In genomic region chr22:26483439-26484359, GRCh38 we compare ENCODE assay signal across 8 cellular contexts. TPM values are rescaled to one million over a fixed set of nuclear protein-coding genes. Genes with fewer than 3 reads are reported as not detected.
DNase-seq lines count a peak whose midpoint lies in the region; ATAC-seq, FAIRE-seq and TF ChIP-seq lines count a peak whose summit lies in the region.

Gene HPS4, minus strand, starts transcription at chr22:26483783. Its CDS starts 2,021 bp downstream, at chr22:26481762.
Gene SRRD, plus strand, starts transcription at chr22:26483877. Its CDS starts 14 bp downstream, at chr22:26483891.

- H3K36me3 ChIP-seq in ACC112 (ENCODE audit: insufficient read depth, low read length) = peaks cover 9% of the 10 kb centered on the region; the same call in 1 of the 2 replicates

- no peaks in the 10 kb centered on the region for H3K27me3 ChIP-seq in ACC112 (ENCODE audit: insufficient read depth, low read length)

- peak; percentile 37 for ATAC-seq in GM18870 (IDR thresholded peaks at IDR 0.05; ENCODE audit: unreplicated experiment)
- ATAC-seq in HG03135 (IDR thresholded peaks at IDR 0.05; ENCODE audit: unreplicated experiment) = peak; percentile 58
- ATAC-seq in activated B cell treated with CpG ODN at 0.5 μM for 24 hours (ENCODE audit: low read depth) = peak; percentile 80

- H3K36me3 Mint-ChIP-seq in activated B cell treated with CpG ODN at 0.5 μM for 24 hours (ENCODE audit: low read depth) = peaks cover 34% of the 10 kb centered on the region

- no peaks in the 10 kb centered on the region for H3K27me3 Mint-ChIP-seq in activated B cell treated with CpG ODN at 0.5 μM for 24 hours

- H3K4me3 ChIP-seq in ACC112 (ENCODE audit: low read depth, low read length) = peak within 1 kb of the TSS; percentile 85

- CTCF ChIA-PET in activated B cell treated with CpG ODN at 0.5 μM for 24 hours (lab: Charles Lee) = interaction anchor here (0.9 to 2.3 kb wide), 4 partner anchors 19 to 184 kb away, joined by 3 to 9 read pairs (median 4); no protein-coding TSS in a partner anchor

- peak; percentile 33 for FAIRE-seq in islet of Langerhans (lab: Jason Lieb, UNC)

- peak within 1 kb of the TSS; percentile 44 for H3K27ac ChIP-seq in ACC112 (ENCODE audit: low read depth, low read length)
- H3K27ac ChIP-seq in caudate nucleus (ENCODE audit: low read depth, low read length) = peak within 1 kb of the TSS; percentile 96

- H3K9me3 Mint-ChIP-seq in activated B cell treated with CpG ODN at 0.5 μM for 24 hours = no peaks in the 10 kb centered on the region

- peaks cover 8% of the 10 kb centered on the region for H3K4me1 ChIP-seq in ACC112 (ENCODE audit: control insufficient read depth, insufficient read depth, low read length, unreplicated experiment)

- H2AFZ ChIP-seq in ACC112 (ENCODE audit: low read length, unreplicated experiment) = peak within 1 kb of the TSS; percentile 61

- H3K79me2 ChIP-seq in ACC112 (ENCODE audit: control insufficient read depth, insufficient read depth, low read length, unreplicated experiment) = peaks cover 25% of the 10 kb centered on the region

- TF ChIP-seq CTCF in activated B cell treated with CpG ODN at 0.5 μM for 24 hours (IDR thresholded peaks at IDR 0.05) = no peak

- H3K4me3 Mint-ChIP-seq in activated B cell treated with CpG ODN at 0.5 μM for 24 hours = peak within 1 kb of the TSS; percentile 91

- DNase-seq in NCI-H2227 treated with DMSO at 0.1 percent for 48 hours (lab: John Stamatoyannopoulos, UW) (peak; percentile 79), activated B cell treated with CpG ODN at 0.5 μM for 24 hours (peak; percentile 98), caudate nucleus (lab: John Stamatoyannopoulos, UW) (peak in 59 of 61 donors; percentile 35 to 91 (median 78))
- DNase-seq in stimulated activated CD4-positive, alpha-beta T cell treated with anti-CD3 and anti-CD28 coated beads, Interleukin-12 subunit alpha, Interleukin-12 subunit beta, amount 100 ng/mL, for 4 hours = peak; percentile 91

- peak within 1 kb of the TSS; percentile 94 for H3K27ac Mint-ChIP-seq in activated B cell treated with CpG ODN at 0.5 μM for 24 hours

- intact Hi-C loops in activated B cell treated with CpG ODN at 0.5 μM for 24 hours (cut with micrococcal nuclease) = loop anchor here (1.0 to 5.0 kb wide), 4 partner anchors 29 to 1319 kb away; partner anchors contain the start of genes ASPHD2, MN1 and TFIP11

- POLR2A ChIA-PET in activated B cell treated with CpG ODN at 0.5 μM for 24 hours (lab: Charles Lee) = interaction anchor here (0.6 to 4.0 kb wide), 24 partner anchors 10 to 1928 kb away, joined by 3 to 37 read pairs (median 5); partner anchors contain the start of genes PITPNB, SNRPD3 and TFIP11

- peaks cover 67% of the 10 kb centered on the region for H3K4me1 Mint-ChIP-seq in activated B cell treated with CpG ODN at 0.5 μM for 24 hours

RNA-seq across cellular contexts. Expression of gene HPS4, which starts in this region (rescaled TPM):
- 45.3 and 51.6 TPM in 2 replicates for total RNA-seq in activated B cell treated with CpG ODN at 0.5 μM for 24 hours

RNA-seq across cellular contexts. Expression of gene SRRD, which starts in this region (rescaled TPM):
- total RNA-seq in activated B cell treated with CpG ODN at 0.5 μM for 24 hours = 26.4 and 32.0 TPM in 2 replicates

Comparison
In these comparisons a context has a peak if more than half of its experiments do, and no peak if none do; other contexts are left out.
1. Peak in every context shown above with its lines: DNase-seq, ATAC-seq, H3K4me3 ChIP-seq and H3K27ac ChIP-seq.